ENCODE assay signal across 8 cellular contexts in genomic region chr10:19788075-19788686, GRCh38. TPM values are rescaled to one million over a fixed set of nuclear protein-coding genes. Genes with fewer than 3 reads are reported as not detected.
DNase-seq lines count a peak whose midpoint lies in the region; TF ChIP-seq lines count a peak whose summit lies in the region.

No MANE protein-coding gene starts in this region.

- no peaks in the 10 kb centered on the region for H3K36me3 Mint-ChIP-seq in activated CD4-positive, alpha-beta T cell treated with anti-CD3 and anti-CD28 coated beads, Interleukin-2, amount 10 ng/mL, durations not matched to agents 24 days and 14 days (ENCODE audit: low read depth)

- no peaks in the 10 kb centered on the region for H3K27me3 Mint-ChIP-seq in activated CD4-positive, alpha-beta T cell treated with anti-CD3 and anti-CD28 coated beads, Interleukin-2, amount 10 ng/mL, durations not matched to agents 24 days and 14 days

- no peaks in the 10 kb centered on the region for H3K27me3 ChIP-seq in breast epithelium

- H3K27ac ChIP-seq in breast epithelium, result no peak overlapping the region

- H3K4me3 ChIP-seq in breast epithelium, result no peak overlapping the region

- H3K9me3 Mint-ChIP-seq in activated CD4-positive, alpha-beta T cell treated with anti-CD3 and anti-CD28 coated beads, Interleukin-2, amount 10 ng/mL, durations not matched to agents 24 days and 14 days, result no peaks in the 10 kb centered on the region

- H3K4me1 ChIP-seq in breast epithelium, result no peaks in the 10 kb centered on the region

- DNase-seq in activated CD4-positive, alpha-beta T cell treated with anti-CD3 and anti-CD28 coated beads, Interleukin-2, amount 10 ng/mL, durations not matched to agents 24 days and 14 days, result peak; percentile 59
- DNase-seq in activated CD4-positive, alpha-beta T cell treated with anti-CD3 and anti-CD28 coated beads, Interleukin-2, amount 50 U/mL, for 4 hours, result no peak
- peak; percentile 35 for DNase-seq in HCEC 1CT
- peak; percentile 25 to 72 for DNase-seq in NCI-H446 (lab: John Stamatoyannopoulos, UW)
- DNase-seq in breast epithelium (ENCODE audit: low spot score in 2 of 2), result no peak
- DNase-seq in lung microvascular endothelial cell (ENCODE audit: low read depth in 2 of 2), result peak; percentile 37 to 49
- no peak for DNase-seq in NCI-H1092 treated with DMSO at 0.1 percent for 48 hours (lab: John Stamatoyannopoulos, UW)
- no peak for DNase-seq in ureter (ENCODE audit: low spot score)

- no peak overlapping the region for H3K4me3 Mint-ChIP-seq in activated CD4-positive, alpha-beta T cell treated with anti-CD3 and anti-CD28 coated beads, Interleukin-2, amount 10 ng/mL, durations not matched to agents 24 days and 14 days

- TF ChIP-seq CTCF in breast epithelium (IDR thresholded peaks at IDR 0.05), result peak; percentile 11 to 58 (median 55)

- TF ChIP-seq POLR2A in breast epithelium (IDR thresholded peaks at IDR 0.05), result no peak

- intact Hi-C loops in activated CD4-positive, alpha-beta T cell treated with anti-CD3 and anti-CD28 coated beads, Interleukin-2, amount 10 ng/mL, durations not matched to agents 24 days and 14 days (cut with micrococcal nuclease), result no loop called here
- intact Hi-C loops in breast epithelium (cut with DNase I; ENCODE audit: low total_unique reads), result no loop called here

- no peaks in the 10 kb centered on the region for H3K4me1 Mint-ChIP-seq in activated CD4-positive, alpha-beta T cell treated with anti-CD3 and anti-CD28 coated beads, Interleukin-2, amount 10 ng/mL, durations not matched to agents 24 days and 14 days

- H3K9me3 ChIP-seq in breast epithelium, result no peaks in the 10 kb centered on the region

- H3K36me3 ChIP-seq in breast epithelium, result no peaks in the 10 kb centered on the region

- H3K27ac Mint-ChIP-seq in activated CD4-positive, alpha-beta T cell treated with anti-CD3 and anti-CD28 coated beads, Interleukin-2, amount 10 ng/mL, durations not matched to agents 24 days and 14 days, result no peak overlapping the region

RNA-seq across cellular contexts. Expression of gene PLXDC2, which starts 28.1 kb away (rescaled TPM):
- total RNA-seq in activated CD4-positive, alpha-beta T cell treated with anti-CD3 and anti-CD28 coated beads, Interleukin-2, amount 10 ng/mL, durations not matched to agents 24 days and 14 days, result not detected in 2 replicates
- total RNA-seq in breast epithelium, result 100 to 1,000 TPM in 2 of 3 donors, 10 to 100 TPM in 1; 63.9 to 125 (median 101) TPM
- total RNA-seq in lung microvascular endothelial cell, result 0.87 and 9.1 TPM in 2 replicates
- total RNA-seq in ureter, result 48.7 TPM

Comparison
In these comparisons a context has a peak if more than half of its experiments do, and no peak if none do; other contexts are left out.
1. DNase-seq: peak in activated CD4-positive, alpha-beta T cell treated with anti-CD3 and anti-CD28 coated beads, Interleukin-2, amount 10 ng/mL, durations not matched to agents 24 days and 14 days (single experiment), HCEC 1CT (single experiment), NCI-H446 (2 of 2) and lung microvascular endothelial cell (2 of 2); none in activated CD4-positive, alpha-beta T cell treated with anti-CD3 and anti-CD28 coated beads, Interleukin-2, amount 50 U/mL, for 4 hours (0 of 2), breast epithelium (0 of 2), NCI-H1092 treated with DMSO at 0.1 percent for 48 hours (single experiment) and ureter (single experiment).